In the genomic region with DNA sequence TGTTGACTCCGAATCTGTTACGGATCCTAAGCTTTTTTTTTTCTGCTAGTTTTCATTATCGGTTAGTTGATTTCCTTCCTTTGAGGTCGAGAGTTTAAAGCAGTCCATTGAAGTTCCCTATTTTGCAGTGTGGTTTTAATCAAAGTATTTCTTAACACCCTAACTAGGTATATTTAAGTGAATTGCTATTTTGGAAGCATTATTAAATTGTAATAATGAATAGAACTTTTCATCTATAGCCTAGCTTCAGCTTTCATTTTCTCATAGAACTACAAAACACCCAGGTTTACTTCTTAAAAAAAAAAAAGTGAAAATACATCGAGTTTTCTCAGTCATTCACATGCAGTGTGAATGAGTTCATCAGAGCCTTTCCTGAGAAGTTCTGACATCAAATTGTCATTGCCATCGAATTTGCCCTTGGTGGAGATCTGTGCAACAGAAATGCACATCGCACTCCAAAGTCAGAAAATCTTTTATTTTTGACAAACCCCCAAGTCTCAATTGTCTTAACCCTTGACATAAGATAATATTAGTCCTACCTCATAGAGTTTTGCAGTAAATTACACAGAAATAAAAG, we compare ENCODE assay signal across 7 cellular contexts. TPM values are rescaled to one million over a fixed set of nuclear protein-coding genes. Genes with fewer than 3 reads are reported as not detected.
A peak's percentile ranks its signal among the peaks of the same experiment; 100 is the strongest.
DNase-seq lines count a peak whose midpoint lies in the region; ATAC-seq and TF ChIP-seq lines count a peak whose summit lies in the region.

No MANE protein-coding gene starts in this region.

- H3K9me3 ChIP-seq in MG63 (peaks cover 2% of the 10 kb centered on the region; the same call in 1 of the 2 replicates), breast epithelium (no peaks in the 10 kb centered on the region)

- intact Hi-C loops in breast epithelium (cut with DNase I; ENCODE audit: low total_unique reads): no loop called here

- peaks cover 4 to 5% of the 10 kb centered on the region in 2 donors for H3K4me1 ChIP-seq in breast epithelium

- TF ChIP-seq POLR2A in breast epithelium (IDR thresholded peaks at IDR 0.05): no peak

- no peak for TF ChIP-seq CTCF in breast epithelium (IDR thresholded peaks at IDR 0.05)

- H3K36me3 ChIP-seq in MG63 (no peaks in the 10 kb centered on the region), breast epithelium (no peaks in the 10 kb centered on the region)

- peak overlapping the region in 1 of 2 donors; percentile 92 for H3K27ac ChIP-seq in breast epithelium

- H3K27me3 ChIP-seq in MG63: no peaks in the 10 kb centered on the region
- no peaks in the 10 kb centered on the region for H3K27me3 ChIP-seq in breast epithelium

- no peak for DNase-seq in MG63
- DNase-seq in breast epithelium (ENCODE audit: low spot score in 2 of 2): no peak
- DNase-seq in myocyte (ENCODE audit: low read depth): peak; percentile 3
- DNase-seq in DMS153 treated with DMSO at 0.1 percent for 48 hours (lab: John Stamatoyannopoulos, UW; ENCODE audit: unreplicated experiment): no peak
- no peak for DNase-seq in activated effector memory CD4-positive, alpha-beta T cell treated with anti-CD3 and anti-CD28 coated beads, Interleukin-2, amount 50 U/mL, for 16 hours
- DNase-seq in SW 1271 (lab: John Stamatoyannopoulos, UW): no peak

- H3K4me3 ChIP-seq in MG63 (peak overlapping the region; percentile 78), breast epithelium (peak overlapping the region; percentile 92 to 96 (median 92))

- peak; percentile 4 for ATAC-seq in GM19455 (IDR thresholded peaks at IDR 0.05; ENCODE audit: unreplicated experiment)

RNA-seq across cellular contexts. Expression of a gene that starts 1.1 kb away (rescaled TPM):
- total RNA-seq in MG63 (2014; rRNA removed; shearing (Covaris generic); ENCODE audit: low replicate concordance): 21.9 and 42.3 TPM in 2 replicates
- total RNA-seq in breast epithelium: 10 to 100 TPM; 20.3 to 36.1 (median 29.6) TPM
- total RNA-seq in myocyte: 13.7 and 14.3 TPM in 2 replicates
- 5.1 TPM for polyA plus RNA-seq in myocyte (2012)
